26 cellular contexts compared by ENCODE assay signal in the genomic region with DNA sequence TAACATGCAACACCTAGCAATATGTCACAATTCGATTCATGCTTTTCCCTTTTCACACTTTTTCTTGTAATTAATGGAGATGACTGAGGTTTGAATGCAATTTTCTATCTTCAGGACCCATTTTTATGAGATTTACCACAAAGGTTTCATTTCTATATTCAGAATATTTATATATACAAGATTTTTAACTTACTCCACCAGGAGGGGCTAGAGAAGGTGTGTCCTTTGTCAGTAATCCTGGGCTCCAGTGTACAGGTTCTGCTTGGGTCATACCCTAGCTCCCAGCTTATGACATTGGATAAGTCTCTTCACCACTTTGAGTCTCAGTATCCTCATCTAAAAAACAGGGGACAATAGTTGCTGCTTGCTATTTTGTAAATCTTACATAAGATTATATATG.
A peak's percentile ranks its signal among the peaks of the same experiment; 100 is the strongest.
DNase-seq lines count a peak whose midpoint lies in the region; ATAC-seq and TF ChIP-seq lines count a peak whose summit lies in the region.
"Had no signal": no experiment of that assay in that cellular context is flagged by ENCODE, and none has a peak within 500 bp of the region (broad histone marks: within the 10 kb centered on the region; RNA-seq: fewer than 3 reads in every experiment).

No MANE protein-coding gene starts in this region.

- H3K4me1 Mint-ChIP-seq in stimulated activated naive B cell treated with anti-CD40 and anti-IgM and Interleukin-4, amounts not matched to agents 10 μg/mL and 1 μg/mL and 100 μg/mL, for 72 hours, result no peaks in the 10 kb centered on the region
- H3K4me1 Mint-ChIP-seq: activated CD4-positive, alpha-beta T cell treated with anti-CD3 and anti-CD28 coated beads, Interleukin-2, amount 10 ng/mL, durations not matched to agents 7 days and 5 days; activated T-helper 17 cell treated with anti-CD3 and anti-CD28 coated beads, Interleukin-2, amount 50 U/mL, for 72 hours; brain; naive thymus-derived CD4-positive, alpha-beta T cell; T-helper 17 cell had no signal

- no peaks in the 10 kb centered on the region for H3K9me3 ChIP-seq in WERI-Rb-1 (ENCODE audit: severe bottlenecking)
- H3K9me3 ChIP-seq: colonic mucosa, stomach, tibial nerve had no signal

- peaks cover 5 to 6% of the 10 kb centered on the region in 2 donors for H3K27me3 Mint-ChIP-seq in stimulated activated naive B cell treated with anti-CD40 and anti-IgM and Interleukin-4, amounts not matched to agents 10 μg/mL and 1 μg/mL and 100 μg/mL, for 72 hours
- H3K27me3 Mint-ChIP-seq: activated CD4-positive, alpha-beta T cell treated with anti-CD3 and anti-CD28 coated beads, Interleukin-2, amount 10 ng/mL, durations not matched to agents 7 days and 5 days; T-helper 17 cell had no signal

- no peak overlapping the region for H3K27ac Mint-ChIP-seq in stimulated activated naive B cell treated with anti-CD40 and anti-IgM and Interleukin-4, amounts not matched to agents 10 μg/mL and 1 μg/mL and 100 μg/mL, for 72 hours
- H3K27ac Mint-ChIP-seq: activated CD4-positive, alpha-beta T cell treated with anti-CD3 and anti-CD28 coated beads, Interleukin-2, amount 10 ng/mL, durations not matched to agents 7 days and 5 days; activated naive CD4-positive, alpha-beta T cell treated with anti-CD3 and anti-CD28 coated beads, Interleukin-2, amount 50 U/mL, for 72 hours; activated T-helper 17 cell treated with anti-CD3 and anti-CD28 coated beads, Interleukin-2, amount 50 U/mL, for 72 hours; brain; CD8-positive, alpha-beta T cell; naive thymus-derived CD4-positive, alpha-beta T cell; T-helper 17 cell had no signal

- TF ChIP-seq CTCF in WERI-Rb-1 (IDR thresholded peaks at IDR 0.05; ENCODE audit: low read depth, low read length) (0 out of 2 replicates have a peak, but pooled peaks have one; percentile 8), fibroblast of villous mesenchyme (IDR thresholded peaks at IDR 0.05; ENCODE audit: insufficient read depth, low read depth, low read length) (peak; percentile 36)

- H3K4me3 Mint-ChIP-seq in stimulated activated naive B cell treated with anti-CD40 and anti-IgM and Interleukin-4, amounts not matched to agents 10 μg/mL and 1 μg/mL and 100 μg/mL, for 72 hours, result no peak overlapping the region
- H3K4me3 Mint-ChIP-seq: activated CD4-positive, alpha-beta T cell treated with anti-CD3 and anti-CD28 coated beads, Interleukin-2, amount 10 ng/mL, durations not matched to agents 7 days and 5 days; activated T-helper 17 cell treated with anti-CD3 and anti-CD28 coated beads, Interleukin-2, amount 50 U/mL, for 72 hours; brain; CD8-positive, alpha-beta T cell; naive thymus-derived CD4-positive, alpha-beta T cell; T-helper 17 cell had no signal

- H3K36me3 ChIP-seq in WERI-Rb-1, result no peaks in the 10 kb centered on the region
- H3K36me3 ChIP-seq: colonic mucosa, stomach, tibial nerve had no signal

- peaks cover 2 to 6% of the 10 kb centered on the region in 2 donors for H3K9me3 Mint-ChIP-seq in stimulated activated naive B cell treated with anti-CD40 and anti-IgM and Interleukin-4, amounts not matched to agents 10 μg/mL and 1 μg/mL and 100 μg/mL, for 72 hours
- H3K9me3 Mint-ChIP-seq: activated CD4-positive, alpha-beta T cell treated with anti-CD3 and anti-CD28 coated beads, Interleukin-2, amount 10 ng/mL, durations not matched to agents 7 days and 5 days; brain; CD8-positive, alpha-beta T cell had no signal

- DNase-seq in COR-L47 (lab: John Stamatoyannopoulos, UW), result peak; percentile 15
- DNase-seq in HT-29 (ENCODE audit: low spot score), result peak; percentile 9
- no peak for DNase-seq in WERI-Rb-1
- peak; percentile 12 for DNase-seq in fibroblast of villous mesenchyme (ENCODE audit: low read depth)
- DNase-seq in activated T-cell treated with anti-CD3 and anti-CD28 coated beads for 4 hours, result no peak
- no peak for DNase-seq in DMS79 (lab: John Stamatoyannopoulos, UW)
- DNase-seq in T-helper 1 cell, result no peak
- no peak for DNase-seq in stimulated activated naive B cell treated with anti-CD40 and anti-IgM and Interleukin-4, amounts not matched to agents 10 μg/mL and 1 μg/mL and 100 μg/mL, for 72 hours
- DNase-seq: activated CD4-positive, alpha-beta T cell treated with anti-CD3 and anti-CD28 coated beads, Interleukin-2, amount 10 ng/mL, durations not matched to agents 7 days and 5 days; CD8-positive, alpha-beta T cell; colonic mucosa; head of caudate nucleus; left cardiac atrium; naive thymus-derived CD4-positive, alpha-beta T cell; NCI-H1105 treated with DMSO at 0.1 percent for 48 hours; NCI-H2081; NCI-H510A; retina; SHP77 treated with DMSO at 0.1 percent for 48 hours; stomach; T-helper 17 cell had no signal

- H3K36me3 Mint-ChIP-seq in stimulated activated naive B cell treated with anti-CD40 and anti-IgM and Interleukin-4, amounts not matched to agents 10 μg/mL and 1 μg/mL and 100 μg/mL, for 72 hours, result no peaks in the 10 kb centered on the region
- H3K36me3 Mint-ChIP-seq: activated naive CD4-positive, alpha-beta T cell treated with anti-CD3 and anti-CD28 coated beads, Interleukin-2, amount 50 U/mL, for 72 hours; brain; CD8-positive, alpha-beta T cell; naive thymus-derived CD4-positive, alpha-beta T cell had no signal

- no peaks in the 10 kb centered on the region for H3K27me3 ChIP-seq in WERI-Rb-1 (ENCODE audit: insufficient read depth, low read depth, severe bottlenecking)
- H3K27me3 ChIP-seq: colonic mucosa, stomach, tibial nerve had no signal

- H3K27ac ChIP-seq in WERI-Rb-1, result no peak overlapping the region
- H3K27ac ChIP-seq: colonic mucosa, stomach, tibial nerve, VCaP had no signal

- no peak for ATAC-seq in stimulated activated naive B cell treated with anti-CD40 and anti-IgM and Interleukin-4, amounts not matched to agents 10 μg/mL and 1 μg/mL and 100 μg/mL, for 72 hours (replicated peaks)
- ATAC-seq: activated naive CD4-positive, alpha-beta T cell treated with anti-CD3 and anti-CD28 coated beads, Interleukin-2, amount 50 U/mL, for 72 hours; activated T-helper 17 cell treated with anti-CD3 and anti-CD28 coated beads, Interleukin-2, amount 50 U/mL, for 72 hours; CD8-positive, alpha-beta T cell; left cardiac atrium; naive thymus-derived CD4-positive, alpha-beta T cell; T-helper 17 cell had no signal

- no peak overlapping the region for H3K4me3 ChIP-seq in WERI-Rb-1 (ENCODE audit: low read depth, low read length)
- no peak overlapping the region for H3K4me3 ChIP-seq in fibroblast of villous mesenchyme (ENCODE audit: low read depth, low read length)
- H3K4me3 ChIP-seq: colonic mucosa, stomach, tibial nerve had no signal

Comparison
In these comparisons a context has a peak if more than half of its experiments do, and no peak if none do; other contexts are left out.
1. DNase-seq: peak in COR-L47 (single experiment), HT-29 (single experiment) and fibroblast of villous mesenchyme (single experiment); none in WERI-Rb-1 (single experiment), activated T-cell treated with anti-CD3 and anti-CD28 coated beads for 4 hours (single experiment), DMS79 (single experiment), T-helper 1 cell (0 of 5) and stimulated activated naive B cell treated with anti-CD40 and anti-IgM and Interleukin-4, amounts not matched to agents 10 μg/mL and 1 μg/mL and 100 μg/mL, for 72 hours (single experiment).